ENCODE assay signal across 11 cellular contexts in the genomic region with DNA sequence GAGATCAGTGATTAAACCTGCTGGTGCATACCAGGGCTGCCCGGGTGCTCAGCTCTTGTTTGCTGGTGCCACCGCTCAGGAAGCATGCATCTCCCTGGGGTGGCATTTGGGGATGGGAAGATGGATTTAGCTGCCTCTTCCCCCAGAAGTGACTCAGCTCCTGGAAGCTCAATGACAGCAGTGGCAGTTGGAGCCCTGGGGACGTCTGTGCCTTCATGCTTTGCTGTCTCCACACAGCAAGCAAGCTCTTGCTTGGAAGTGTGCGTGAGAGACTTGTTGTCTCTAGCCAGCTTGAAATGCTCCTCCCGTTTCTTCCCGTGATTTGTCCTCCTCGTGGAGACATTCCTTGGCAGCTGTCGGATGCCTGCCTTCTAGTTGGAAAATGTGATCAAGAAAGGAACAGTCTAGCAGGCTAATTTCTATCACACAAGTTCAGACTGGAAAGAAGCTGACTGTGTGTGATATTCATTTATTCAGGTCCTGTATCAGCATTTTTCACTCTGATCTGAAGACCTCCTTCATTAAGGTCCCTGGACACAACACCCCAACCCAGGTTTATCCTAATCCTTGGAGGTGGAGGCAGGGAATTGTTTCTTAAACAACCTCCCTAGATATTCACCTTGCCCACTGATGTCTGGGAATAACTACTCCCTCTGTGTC.
DNase-seq lines count a peak whose midpoint lies in the region; ATAC-seq and TF ChIP-seq lines count a peak whose summit lies in the region.
"Had no signal": no experiment of that assay in that cellular context is flagged by ENCODE, and none has a peak within 500 bp of the region (broad histone marks: within the 10 kb centered on the region; RNA-seq: fewer than 3 reads in every experiment).

No MANE protein-coding gene starts in this region.

- no peaks in the 10 kb centered on the region for H3K36me3 ChIP-seq in gastrocnemius medialis

- H3K9me3 Mint-ChIP-seq in activated T-cell treated with anti-CD3 and anti-CD28 coated beads, Interleukin-2, amount 50 U/mL, for 4 hours = no peaks in the 10 kb centered on the region
- H3K9me3 Mint-ChIP-seq in activated CD4-positive, alpha-beta memory T cell treated with anti-CD3 and anti-CD28 coated beads, Interleukin-2, amount 10 ng/mL, durations not matched to agents 7 days and 5 days = no peaks in the 10 kb centered on the region

- CTCF ChIA-PET in activated CD4-positive, alpha-beta memory T cell treated with anti-CD3 and anti-CD28 coated beads, Interleukin-2, amount 10 ng/mL, durations not matched to agents 7 days and 5 days (lab: Charles Lee) = interaction anchor here (1.0 kb wide), 1 partner anchor 8 kb away, joined by 3 read pairs; no protein-coding TSS in a partner anchor

- peaks cover 5% of the 10 kb centered on the region for H3K27me3 Mint-ChIP-seq in activated T-cell treated with anti-CD3 and anti-CD28 coated beads, Interleukin-2, amount 50 U/mL, for 4 hours (ENCODE audit: low read depth)
- H3K27me3 Mint-ChIP-seq in activated CD4-positive, alpha-beta memory T cell treated with anti-CD3 and anti-CD28 coated beads, Interleukin-2, amount 10 ng/mL, durations not matched to agents 7 days and 5 days = peaks cover 5% of the 10 kb centered on the region

- intact Hi-C loops in head of caudate nucleus (cut with DNase I) (no loop called here), gastrocnemius medialis (cut with DNase I; ENCODE audit: low total_unique reads) (no loop called here)

- no peak overlapping the region for H3K27ac Mint-ChIP-seq in activated CD4-positive, alpha-beta memory T cell treated with anti-CD3 and anti-CD28 coated beads, Interleukin-2, amount 10 ng/mL, durations not matched to agents 7 days and 5 days

- H3K9me3 ChIP-seq in gastrocnemius medialis = no peaks in the 10 kb centered on the region

- no peak for TF ChIP-seq POLR2A in gastrocnemius medialis (IDR thresholded peaks at IDR 0.05)

- no peak overlapping the region for H3K4me3 Mint-ChIP-seq in activated T-cell treated with anti-CD3 and anti-CD28 coated beads, Interleukin-2, amount 50 U/mL, for 4 hours
- H3K4me3 Mint-ChIP-seq in activated CD4-positive, alpha-beta memory T cell treated with anti-CD3 and anti-CD28 coated beads, Interleukin-2, amount 10 ng/mL, durations not matched to agents 7 days and 5 days = no peak overlapping the region

- H3K27me3 ChIP-seq in gastrocnemius medialis = no peaks in the 10 kb centered on the region

- H3K4me1 Mint-ChIP-seq in activated T-cell treated with anti-CD3 and anti-CD28 coated beads, Interleukin-2, amount 50 U/mL, for 4 hours (ENCODE audit: low read depth) = peaks cover 16% of the 10 kb centered on the region
- H3K4me1 Mint-ChIP-seq in activated CD4-positive, alpha-beta memory T cell treated with anti-CD3 and anti-CD28 coated beads, Interleukin-2, amount 10 ng/mL, durations not matched to agents 7 days and 5 days = peaks cover 15% of the 10 kb centered on the region

- H3K36me3 Mint-ChIP-seq in activated T-cell treated with anti-CD3 and anti-CD28 coated beads, Interleukin-2, amount 50 U/mL, for 4 hours (ENCODE audit: insufficient read depth) = no peaks in the 10 kb centered on the region
- no peaks in the 10 kb centered on the region for H3K36me3 Mint-ChIP-seq in activated CD4-positive, alpha-beta memory T cell treated with anti-CD3 and anti-CD28 coated beads, Interleukin-2, amount 10 ng/mL, durations not matched to agents 7 days and 5 days (ENCODE audit: low read depth)

- H3K4me1 ChIP-seq in gastrocnemius medialis = peaks cover 15 to 21% of the 10 kb centered on the region in 2 donors

- peak; percentile 70 to 80 for ATAC-seq in gastrocnemius medialis
- no peak for ATAC-seq in activated T-cell treated with anti-CD3 and anti-CD28 coated beads, Interleukin-2, amount 50 U/mL, for 4 hours
- ATAC-seq in GM21360 (IDR thresholded peaks at IDR 0.05; ENCODE audit: unreplicated experiment) = no peak

- in situ Hi-C loops in gastrocnemius medialis (cut with MboI; ENCODE audit: low sequenced_read_pairs in 4 of 4) = no loop called here

- H3K27ac ChIP-seq in gastrocnemius medialis = peak overlapping the region; percentile 0 to 49 (median 29)

- H3K4me3 ChIP-seq in gastrocnemius medialis = no peak overlapping the region

- DNase-seq in Daoy (ENCODE audit: low read depth) (peak; percentile 49), amygdala (lab: John Stamatoyannopoulos, UW) (peak in 34 of 56 donors; percentile 3 to 71 (median 38)), head of caudate nucleus (peak in 40 of 42 donors; percentile 10 to 86 (median 47)), gastrocnemius medialis (peak; percentile 38 to 47)
- no peak for DNase-seq in activated T-cell treated with anti-CD3 and anti-CD28 coated beads, Interleukin-2, amount 50 U/mL, for 4 hours
- no peak for DNase-seq in stimulated activated CD4-positive, alpha-beta T cell treated with anti-CD3 and anti-CD28 coated beads, Interleukin-2, amount 100 ng/mL, for 48 hours
- no peak for DNase-seq in activated CD4-positive, alpha-beta memory T cell treated with anti-CD3 and anti-CD28 coated beads, Interleukin-2, amount 10 ng/mL, durations not matched to agents 7 days and 5 days
- DNase-seq: activated CD8-positive, alpha-beta memory T cell treated with anti-CD3 and anti-CD28 coated beads for 24 hours; cerebellar nuclear complex; NCI-H2029 treated with DMSO at 0.1 percent for 48 hours had no signal

- TF ChIP-seq CTCF in gastrocnemius medialis (IDR thresholded peaks at IDR 0.05 in 4 of 5, conservative IDR thresholded peaks at IDR 0.05 in 1 of 5) = no peak

- POLR2A ChIA-PET in activated CD4-positive, alpha-beta memory T cell treated with anti-CD3 and anti-CD28 coated beads, Interleukin-2, amount 10 ng/mL, durations not matched to agents 7 days and 5 days (lab: Charles Lee) = no interaction called here

Comparison
In these comparisons a context has a peak if more than half of its experiments do, and no peak if none do; other contexts are left out.
1. DNase-seq: peak in Daoy (single experiment), amygdala (34 of 56), head of caudate nucleus (40 of 42) and gastrocnemius medialis (2 of 2); none in activated T-cell treated with anti-CD3 and anti-CD28 coated beads, Interleukin-2, amount 50 U/mL, for 4 hours (single experiment), stimulated activated CD4-positive, alpha-beta T cell treated with anti-CD3 and anti-CD28 coated beads, Interleukin-2, amount 100 ng/mL, for 48 hours (0 of 2) and activated CD4-positive, alpha-beta memory T cell treated with anti-CD3 and anti-CD28 coated beads, Interleukin-2, amount 10 ng/mL, durations not matched to agents 7 days and 5 days (single experiment).
2. ATAC-seq: peak in gastrocnemius medialis (2 of 2); none in activated T-cell treated with anti-CD3 and anti-CD28 coated beads, Interleukin-2, amount 50 U/mL, for 4 hours (0 of 2) and GM21360 (single experiment).